Comparison of ENCODE assay signal across 1 cellular context in genomic region chr16:50071075-50071671, GRCh38.
TF ChIP-seq lines count a peak whose summit lies in the region.

No MANE protein-coding gene starts in this region.

TF ChIP-seq in WTC11, 78 proteins besides CTCF, POLR2A, EP300 and RAD21 (continued from another document):
- TF ChIP-seq E2F4 (CRISPR knock-in tag; IDR thresholded peaks at IDR 0.05; ENCODE audit: borderline replicate concordance, low read depth) = no peak
- no peak for TF ChIP-seq TEAD4 (CRISPR knock-in tag; IDR thresholded peaks at IDR 0.05)
- no peak for TF ChIP-seq ZNF512 (CRISPR knock-in tag; IDR thresholded peaks at IDR 0.05; ENCODE audit: borderline replicate concordance)
- no peak for TF ChIP-seq SP1 (CRISPR knock-in tag; conservative IDR thresholded peaks at IDR 0.05)
- no peak for TF ChIP-seq ETV6 (CRISPR knock-in tag; IDR thresholded peaks at IDR 0.05)
- no peak for TF ChIP-seq NR1H2 (CRISPR knock-in tag; IDR thresholded peaks at IDR 0.05)
- TF ChIP-seq ZNF423 (CRISPR knock-in tag; IDR thresholded peaks at IDR 0.05) = no peak
- no peak for TF ChIP-seq AR (CRISPR knock-in tag; IDR thresholded peaks at IDR 0.05)
- TF ChIP-seq GRHL2 (CRISPR knock-in tag; IDR thresholded peaks at IDR 0.05; ENCODE audit: insufficient replicate concordance, severe bottlenecking) = no peak
- no peak for TF ChIP-seq FOXP1 (CRISPR knock-in tag; IDR thresholded peaks at IDR 0.05; ENCODE audit: borderline replicate concordance)
- TF ChIP-seq USF2 (CRISPR knock-in tag; IDR thresholded peaks at IDR 0.05) = no peak
- TF ChIP-seq ZBTB21 (CRISPR knock-in tag; IDR thresholded peaks at IDR 0.05; ENCODE audit: borderline replicate concordance) = no peak
- TF ChIP-seq ZSCAN18 (CRISPR knock-in tag; IDR thresholded peaks at IDR 0.05) = no peak
- TF ChIP-seq ZNF138 (CRISPR knock-in tag; conservative IDR thresholded peaks at IDR 0.05) = no peak
- no peak for TF ChIP-seq OVOL2 (CRISPR knock-in tag; IDR thresholded peaks at IDR 0.05; ENCODE audit: borderline replicate concordance)
